ENCODE assay signal across 8 cellular contexts in the genomic region with DNA sequence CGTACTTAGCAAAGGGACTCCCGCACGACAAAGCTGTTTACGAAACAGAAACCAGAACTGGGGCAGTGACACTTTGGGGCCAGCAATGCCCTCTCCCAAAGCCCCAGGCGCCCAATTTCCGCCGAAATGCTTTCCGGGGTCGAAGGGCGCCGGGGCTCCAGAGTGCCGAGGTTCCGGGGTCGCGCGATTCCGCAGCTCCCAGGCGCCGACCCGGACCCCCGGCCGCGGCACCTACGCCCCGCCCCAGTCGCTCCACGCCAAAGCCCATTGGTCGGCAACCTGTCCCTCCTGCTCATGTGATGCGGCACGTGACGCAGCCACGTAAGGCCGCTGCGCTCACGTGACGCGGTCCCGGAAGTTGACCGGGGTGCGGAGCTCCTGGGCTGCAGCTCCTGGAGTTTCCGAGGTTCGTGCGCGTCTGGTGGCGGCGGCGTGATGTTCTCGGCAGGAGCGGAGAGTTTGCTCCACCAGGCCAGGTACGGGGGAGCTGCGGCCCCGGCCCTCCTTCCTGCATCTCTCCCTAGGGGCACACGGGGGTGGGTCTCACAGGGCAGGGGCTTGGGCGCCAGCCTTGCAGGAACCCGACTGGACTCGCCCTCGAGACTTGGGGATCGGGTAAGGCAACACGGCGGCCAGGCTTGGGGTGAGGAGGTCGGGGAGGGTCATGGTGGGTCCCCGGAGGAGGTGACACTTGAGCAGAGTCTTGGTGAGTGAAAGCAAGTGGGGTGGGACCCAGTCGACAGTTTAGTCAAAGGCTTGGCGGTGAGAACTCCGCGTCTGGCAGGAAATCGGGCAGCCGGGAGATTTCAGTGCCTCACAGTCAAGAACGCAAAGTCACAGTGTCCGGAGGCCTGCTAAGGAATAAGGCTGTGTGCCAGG. TPM values are rescaled to one million over a fixed set of nuclear protein-coding genes. Genes with fewer than 3 reads are reported as not detected.
A peak's percentile ranks its signal among the peaks of the same experiment; 100 is the strongest.
DNase-seq lines count a peak whose midpoint lies in the region; ATAC-seq and TF ChIP-seq lines count a peak whose summit lies in the region.

A gene with protein sequence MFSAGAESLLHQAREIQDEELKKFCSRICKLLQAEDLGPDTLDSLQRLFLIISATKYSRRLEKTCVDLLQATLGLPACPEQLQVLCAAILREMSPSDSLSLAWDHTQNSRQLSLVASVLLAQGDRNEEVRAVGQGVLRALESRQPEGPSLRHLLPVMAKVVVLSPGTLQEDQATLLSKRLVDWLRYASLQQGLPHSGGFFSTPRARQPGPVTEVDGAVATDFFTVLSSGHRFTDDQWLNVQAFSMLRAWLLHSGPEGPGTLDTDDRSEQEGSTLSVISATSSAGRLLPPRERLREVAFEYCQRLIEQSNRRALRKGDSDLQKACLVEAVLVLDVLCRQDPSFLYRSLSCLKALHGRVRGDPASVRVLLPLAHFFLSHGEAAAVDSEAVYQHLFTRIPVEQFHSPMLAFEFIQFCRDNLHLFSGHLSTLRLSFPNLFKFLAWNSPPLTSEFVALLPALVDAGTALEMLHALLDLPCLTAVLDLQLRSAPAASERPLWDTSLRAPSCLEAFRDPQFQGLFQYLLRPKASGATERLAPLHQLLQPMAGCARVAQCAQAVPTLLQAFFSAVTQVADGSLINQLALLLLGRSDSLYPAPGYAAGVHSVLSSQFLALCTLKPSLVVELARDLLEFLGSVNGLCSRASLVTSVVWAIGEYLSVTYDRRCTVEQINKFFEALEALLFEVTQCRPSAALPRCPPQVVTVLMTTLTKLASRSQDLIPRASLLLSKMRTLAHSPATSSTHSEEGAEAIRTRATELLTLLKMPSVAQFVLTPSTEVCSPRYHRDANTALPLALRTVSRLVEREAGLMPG (plus strand): TSS at position 343 of the 879 bp plus-strand sequence. CDS start 93 bp downstream, at position 436.

- H3K9me3 ChIP-seq in Caco-2 = no peaks in the 10 kb centered on the region

- H3K4me3 Mint-ChIP-seq in Caco-2 (ENCODE audit: unreplicated experiment) (peak within 1 kb of the TSS; percentile 93), memory B cell (peak within 1 kb of the TSS; percentile 97)
- peak within 1 kb of the TSS; percentile 96 to 97 for H3K4me3 Mint-ChIP-seq in effector memory CD8-positive, alpha-beta T cell

- H3K4me1 Mint-ChIP-seq in Caco-2 (ENCODE audit: low read depth, unreplicated experiment) = peaks cover 13% of the 10 kb centered on the region
- peaks cover 27 to 33% of the 10 kb centered on the region in 2 donors for H3K4me1 Mint-ChIP-seq in effector memory CD8-positive, alpha-beta T cell (ENCODE audit: low read depth in 2 of 2)
- H3K4me1 Mint-ChIP-seq in memory B cell = peaks cover 27% of the 10 kb centered on the region

- H3K36me3 ChIP-seq in Caco-2 (ENCODE audit: control insufficient read depth, insufficient read depth, low read length) = no peaks in the 10 kb centered on the region

- intact Hi-C loops in Caco-2 (cut with micrococcal nuclease; ENCODE audit: unreplicated experiment) = no loop called here

- H3K27me3 ChIP-seq in Caco-2 (replicated peaks; ENCODE audit: control insufficient read depth, insufficient read depth, low read length) = no peaks in the 10 kb centered on the region

- ATAC-seq in GM21367 (IDR thresholded peaks at IDR 0.05; ENCODE audit: unreplicated experiment) (peak; percentile 88), memory B cell (ENCODE audit: low read depth) (peak; percentile 88)
- ATAC-seq in effector memory CD8-positive, alpha-beta T cell (replicated peaks) = peak; percentile 88

- H3K9me3 Mint-ChIP-seq in Caco-2 (ENCODE audit: unreplicated experiment) (no peaks in the 10 kb centered on the region), memory B cell (no peaks in the 10 kb centered on the region)
- no peaks in the 10 kb centered on the region for H3K9me3 Mint-ChIP-seq in effector memory CD8-positive, alpha-beta T cell

- H3K27me3 Mint-ChIP-seq in Caco-2 (ENCODE audit: insufficient read depth, unreplicated experiment) (no peaks in the 10 kb centered on the region), memory B cell (no peaks in the 10 kb centered on the region)
- no peaks in the 10 kb centered on the region for H3K27me3 Mint-ChIP-seq in effector memory CD8-positive, alpha-beta T cell

- POLR2A ChIA-PET in Caco-2 (lab: Charles Lee) = interaction anchor here (0.6 to 1.6 kb wide), 16 partner anchors 8 to 972 kb away, joined by 3 to 18 read pairs (median 4); no protein-coding TSS in a partner anchor

- H3K4me1 ChIP-seq in Caco-2 = 0 out of 2 replicates have a peak, but pooled peaks cover 11% of the 10 kb centered on the region

- peak within 1 kb of the TSS; percentile 96 for H3K4me3 ChIP-seq in Caco-2 (ENCODE audit: low read depth, low read length)

- DNase-seq in Caco-2 (peak; percentile 95 to 96), HT1080 (ENCODE audit: low read depth) (peak; percentile 92), NOMO-1 treated with dmso at 0.1 percent for 144 hours (lab: John Stamatoyannopoulos, UW; ENCODE audit: unreplicated experiment) (peak; percentile 92), memory B cell (ENCODE audit: low spot score in 2 of 2) (peak; percentile 87 to 92)
- DNase-seq in activated CD8-positive, alpha-beta memory T cell treated with anti-CD3 and anti-CD28 coated beads for 48 hours (ENCODE audit: low read depth in 2 of 3, low spot score in 2 of 3) = peak; percentile 60 to 90 (median 84)
- DNase-seq in effector memory CD8-positive, alpha-beta T cell = peak; percentile 91 to 94 (median 93)
- DNase-seq in stimulated activated CD8-positive, alpha-beta memory T cell treated with anti-CD3 and anti-CD28 coated beads, Interleukin-12 subunit alpha, Interleukin-12 subunit beta, amount 100 ng/mL, for 1 hour (ENCODE audit: low read depth) = peak; percentile 90

- H3K36me3 Mint-ChIP-seq in Caco-2 (ENCODE audit: insufficient read depth, unreplicated experiment) = peaks cover 29% of the 10 kb centered on the region
- peaks cover 27% of the 10 kb centered on the region for H3K36me3 Mint-ChIP-seq in effector memory CD8-positive, alpha-beta T cell (ENCODE audit: insufficient read depth)
- peaks cover 4% of the 10 kb centered on the region for H3K36me3 Mint-ChIP-seq in memory B cell

- H3K27ac Mint-ChIP-seq in Caco-2 (ENCODE audit: unreplicated experiment) = peak within 1 kb of the TSS; percentile 97
- peak within 1 kb of the TSS; percentile 98 to 99 for H3K27ac Mint-ChIP-seq in effector memory CD8-positive, alpha-beta T cell
- peak within 1 kb of the TSS; percentile 97 for H3K27ac Mint-ChIP-seq in memory B cell

- CTCF ChIA-PET in Caco-2 (lab: Charles Lee) = interaction anchor here (0.6 to 1.1 kb wide), 3 partner anchors 23 to 313 kb away, joined by 3 to 4 read pairs (median 4); no protein-coding TSS in a partner anchor

- no TSS peak for BruUV-seq in Caco-2 (replicated peaks; lab: Mats Ljungman, UMichigan)

- peak in 1 of 2 experiments; percentile 6 for TF ChIP-seq CTCF in Caco-2 (IDR thresholded peaks at IDR 0.05; ENCODE audit: insufficient read depth in 1 of 2, low read depth in 1 of 2, low read length in 1 of 2, severe bottlenecking in 1 of 2, unreplicated experiment in 1 of 2)

RNA-seq across cellular contexts. Expression of the gene that starts here (rescaled TPM):
- total RNA-seq in Caco-2 (2022) = 64.7 and 66.8 TPM in 2 replicates
- total RNA-seq in HT1080 (2014; rRNA removed; shearing (Covaris generic)) = 21.0 and 28.4 TPM in 2 replicates
- polyA plus RNA-seq in HT1080 (2015; cell fraction: cytosol; rRNA removed) = 9.3 and 9.5 TPM in 2 replicates
- polyA plus RNA-seq in HT1080 (2015; cell fraction: nucleus; rRNA removed) = 57.7 and 63.0 TPM in 2 replicates

Comparison
In these comparisons a context has a peak if more than half of its experiments do, and no peak if none do; other contexts are left out.
1. Peak in every context shown above with its lines: DNase-seq, ATAC-seq and H3K4me3 ChIP-seq.